Comparison of ENCODE assay signal across 14 cellular contexts in genomic region chr4:100162027-100162685, GRCh38. TPM values are rescaled to one million over a fixed set of nuclear protein-coding genes. Genes with fewer than 3 reads are reported as not detected.
DNase-seq lines count a peak whose midpoint lies in the region; ATAC-seq and TF ChIP-seq lines count a peak whose summit lies in the region.
"Had no signal": no experiment of that assay in that cellular context is flagged by ENCODE, and none has a peak within 500 bp of the region (broad histone marks: within the 10 kb centered on the region; RNA-seq: fewer than 3 reads in every experiment).

No MANE protein-coding gene starts in this region.

- H3K27ac ChIP-seq in VCaP (peak overlapping the region; percentile 67), suprapubic skin (no peak overlapping the region)
- H3K27ac ChIP-seq: cardiac muscle cell, left lung had no signal

- H3K4me3 ChIP-seq in suprapubic skin, result no peak overlapping the region
- H3K4me3 ChIP-seq: cardiac muscle cell, left lung had no signal

- no peaks in the 10 kb centered on the region for H3K27me3 ChIP-seq in suprapubic skin
- H3K27me3 ChIP-seq: cardiac muscle cell, left lung had no signal

- DNase-seq in COR-L47 (lab: John Stamatoyannopoulos, UW) (no peak), kidney tubule cell (ENCODE audit: low spot score) (no peak), suprapubic skin (ENCODE audit: low spot score in 2 of 2) (no peak)
- DNase-seq in central memory CD4-positive, alpha-beta T cell, result no peak
- DNase-seq: activated T-cell treated with anti-CD3 and anti-CD28 coated beads, Interleukin-2, amount 50 U/mL, for 72 hours; DMS79 treated with DMSO at 0.1 percent for 48 hours; GOT3; left lung; T1000 had no signal

- no peak for TF ChIP-seq EP300 in suprapubic skin (IDR thresholded peaks at IDR 0.05)

- H3K36me3 ChIP-seq in suprapubic skin, result no peaks in the 10 kb centered on the region
- H3K36me3 ChIP-seq: cardiac muscle cell, left lung had no signal

- H3K9me3 ChIP-seq in suprapubic skin, result no peaks in the 10 kb centered on the region

- WGBS in suprapubic skin, result 55% methylated on average over 3 of the region's 3 CpGs

- no peak for TF ChIP-seq CTCF in VCaP (conservative IDR thresholded peaks at IDR 0.05)
- TF ChIP-seq CTCF in suprapubic skin (IDR thresholded peaks at IDR 0.05), result no peak

- no peak for TF ChIP-seq POLR2A in suprapubic skin (IDR thresholded peaks at IDR 0.05)

- peak; percentile 63 for ATAC-seq in GM18519 (IDR thresholded peaks at IDR 0.05; ENCODE audit: low FRiP score, unreplicated experiment)
- peak; percentile 80 for ATAC-seq in GM21381 (IDR thresholded peaks at IDR 0.05; ENCODE audit: unreplicated experiment)
- ATAC-seq in HG03064 (IDR thresholded peaks at IDR 0.05; ENCODE audit: low read depth, unreplicated experiment), result peak; percentile 79
- ATAC-seq: left lung had no signal

- H3K4me1 ChIP-seq in suprapubic skin, result no peaks in the 10 kb centered on the region
- H3K4me1 ChIP-seq: left lung had no signal

RNA-seq across cellular contexts. Expression of gene DDIT4L, which starts 28.1 kb away (rescaled TPM):
- total RNA-seq in suprapubic skin, result 1 to 10 TPM in 3 of 4 donors, under 1 TPM in 1; 0.39 to 4.7 (median 1.6) TPM
